10 cellular contexts compared by ENCODE assay signal in the genomic region with DNA sequence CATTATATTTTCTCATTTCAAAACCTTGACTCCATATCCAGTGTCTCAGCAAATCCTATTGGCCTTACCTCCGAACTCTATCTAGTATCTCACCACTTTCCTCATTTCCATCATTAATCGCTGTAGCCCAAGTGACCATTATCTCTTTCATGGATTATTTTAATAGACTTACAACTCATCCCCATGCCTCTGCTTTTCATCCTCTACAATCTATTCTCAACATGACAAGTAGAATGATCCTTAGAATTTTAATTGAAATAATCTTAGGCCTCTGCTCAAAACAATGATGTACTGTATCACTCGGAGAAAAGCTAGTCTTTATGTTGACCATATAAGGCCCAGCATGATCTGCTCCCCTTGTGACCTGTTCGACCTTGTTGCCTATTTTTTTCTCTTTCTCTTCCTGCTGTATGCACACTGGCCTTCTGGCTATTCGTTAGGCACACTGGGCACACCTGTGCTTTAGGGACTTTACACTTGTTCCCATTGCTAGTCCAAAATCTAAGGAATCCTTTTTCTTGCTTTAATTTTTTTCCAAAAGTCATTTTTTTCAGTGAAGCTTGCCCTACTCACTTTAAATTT. TPM values are rescaled to one million over a fixed set of nuclear protein-coding genes. Genes with fewer than 3 reads are reported as not detected.
DNase-seq lines count a peak whose midpoint lies in the region; ATAC-seq and TF ChIP-seq lines count a peak whose summit lies in the region.
"Had no signal": no experiment of that assay in that cellular context is flagged by ENCODE, and none has a peak within 500 bp of the region (broad histone marks: within the 10 kb centered on the region; RNA-seq: fewer than 3 reads in every experiment).

No MANE protein-coding gene starts in this region.

- no peak for TF ChIP-seq CTCF in breast epithelium (IDR thresholded peaks at IDR 0.05)
- TF ChIP-seq CTCF in tibial artery (IDR thresholded peaks at IDR 0.05) = no peak

- peaks cover 4 to 16% (median 9%) of the 10 kb centered on the region in 3 donors for H3K36me3 Mint-ChIP-seq in CD8-positive, alpha-beta memory T cell
- peaks cover 0 to 30% (median 14%) of the 10 kb centered on the region in 3 donors for H3K36me3 Mint-ChIP-seq in naive thymus-derived CD8-positive, alpha-beta T cell

- CTCF ChIA-PET in CD8-positive, alpha-beta memory T cell (lab: Charles Lee) = no interaction called here

- H3K4me1 ChIP-seq in CD8-positive, alpha-beta memory T cell (ENCODE audit: insufficient read depth, low read length) = peaks cover 25% of the 10 kb centered on the region
- H3K4me1 ChIP-seq in breast epithelium (no peaks in the 10 kb centered on the region), tibial artery (peaks cover 0 to 5% (median 0%) of the 10 kb centered on the region in 4 donors)

- TF ChIP-seq POLR2A in breast epithelium (IDR thresholded peaks at IDR 0.05) = no peak

- intact Hi-C loops in breast epithelium (cut with DNase I; ENCODE audit: low total_unique reads) (no loop called here), tibial artery (cut with DNase I; ENCODE audit: low total_unique reads) (no loop called here)

- H3K27ac ChIP-seq in CD8-positive, alpha-beta memory T cell (ENCODE audit: low read depth, low read length) = no peak overlapping the region
- peak overlapping the region; percentile 1 to 67 for H3K27ac ChIP-seq in breast epithelium
- H3K27ac ChIP-seq in tibial artery = no peak overlapping the region

- no peaks in the 10 kb centered on the region for H3K27me3 Mint-ChIP-seq in CD8-positive, alpha-beta memory T cell
- H3K27me3 Mint-ChIP-seq in naive thymus-derived CD8-positive, alpha-beta T cell = no peaks in the 10 kb centered on the region

- no peaks in the 10 kb centered on the region for H3K9me3 Mint-ChIP-seq in CD8-positive, alpha-beta memory T cell
- H3K9me3 Mint-ChIP-seq in naive thymus-derived CD8-positive, alpha-beta T cell = no peaks in the 10 kb centered on the region

- peak overlapping the region in 5 of 7 donors; percentile 5 to 80 (median 9) for H3K4me3 Mint-ChIP-seq in CD8-positive, alpha-beta memory T cell
- peak overlapping the region in 7 of 10 donors; percentile 10 to 58 (median 23) for H3K4me3 Mint-ChIP-seq in naive thymus-derived CD8-positive, alpha-beta T cell

- H3K27me3 ChIP-seq in CD8-positive, alpha-beta memory T cell (ENCODE audit: insufficient read depth, low read length, poor library complexity, severe bottlenecking) = no peaks in the 10 kb centered on the region
- H3K27me3 ChIP-seq in breast epithelium (no peaks in the 10 kb centered on the region), tibial artery (no peaks in the 10 kb centered on the region)

- peak overlapping the region in 6 of 8 donors; percentile 2 to 42 (median 20) for H3K27ac Mint-ChIP-seq in CD8-positive, alpha-beta memory T cell
- H3K27ac Mint-ChIP-seq in naive thymus-derived CD8-positive, alpha-beta T cell = peak overlapping the region in 8 of 10 donors; percentile 33 to 89 (median 54)

- DNase-seq in CD8-positive, alpha-beta memory T cell = no peak
- DNase-seq in breast epithelium (ENCODE audit: low spot score in 2 of 2) (no peak), cortex of kidney (lab: John Stamatoyannopoulos, UW) (no peak), NCI-H1930 (lab: John Stamatoyannopoulos, UW) (no peak), tibial artery (no peak)
- DNase-seq in naive thymus-derived CD8-positive, alpha-beta T cell = no peak
- DNase-seq: EL, NCI-H524 treated with DMSO at 0.1 percent for 48 hours had no signal

- H3K4me1 Mint-ChIP-seq in CD8-positive, alpha-beta memory T cell = peaks cover 35 to 84% (median 74%) of the 10 kb centered on the region in 3 donors
- peaks cover 20 to 71% (median 60%) of the 10 kb centered on the region in 4 donors for H3K4me1 Mint-ChIP-seq in naive thymus-derived CD8-positive, alpha-beta T cell

- POLR2A ChIA-PET in CD8-positive, alpha-beta memory T cell (lab: Charles Lee) = no interaction called here
- POLR2A ChIA-PET in naive thymus-derived CD8-positive, alpha-beta T cell (lab: Charles Lee) = interaction anchor here (0.6 to 0.7 kb wide), 2 partner anchors 9 to 10 kb away, joined by 3 read pairs; no protein-coding TSS in a partner anchor

- H3K36me3 ChIP-seq in CD8-positive, alpha-beta memory T cell (ENCODE audit: insufficient read depth, low read length) = no peaks in the 10 kb centered on the region
- H3K36me3 ChIP-seq in breast epithelium = no peaks in the 10 kb centered on the region
- peaks cover 0 to 5% (median 0%) of the 10 kb centered on the region in 3 donors for H3K36me3 ChIP-seq in tibial artery

- H3K9me3 ChIP-seq in CD8-positive, alpha-beta memory T cell (ENCODE audit: low read length) = no peaks in the 10 kb centered on the region
- H3K9me3 ChIP-seq in breast epithelium (no peaks in the 10 kb centered on the region), tibial artery (no peaks in the 10 kb centered on the region)

- ATAC-seq in GM21526 (IDR thresholded peaks at IDR 0.05; ENCODE audit: low FRiP score, unreplicated experiment) (peak; percentile 40), HG03442 (IDR thresholded peaks at IDR 0.05; ENCODE audit: unreplicated experiment) (no peak)
- ATAC-seq in naive thymus-derived CD8-positive, alpha-beta T cell = no peak

- H3K4me3 ChIP-seq in CD8-positive, alpha-beta memory T cell (ENCODE audit: low read length) = no peak overlapping the region
- H3K4me3 ChIP-seq in breast epithelium (no peak overlapping the region), tibial artery (no peak overlapping the region)

RNA-seq across cellular contexts. Expression of a gene that starts 21.4 kb away (rescaled TPM):
- 10 to 100 TPM; 13.2 to 13.6 TPM for total RNA-seq in CD8-positive, alpha-beta memory T cell
- polyA plus RNA-seq in CD8-positive, alpha-beta memory T cell = 13.7 TPM
- total RNA-seq in breast epithelium = 10 to 100 TPM in 2 of 3 donors, 1 to 10 TPM in 1; 9.2 to 14.4 (median 12.9) TPM
- total RNA-seq in naive thymus-derived CD8-positive, alpha-beta T cell = 1 to 10 TPM; 9.5 TPM
- 10 to 100 TPM; 12.7 to 26.5 (median 14.1) TPM for polyA plus RNA-seq in naive thymus-derived CD8-positive, alpha-beta T cell

RNA-seq across cellular contexts. Expression of a gene that starts 52.8 kb away (rescaled TPM):
- 1 to 10 TPM; 4.5 to 4.9 TPM for total RNA-seq in CD8-positive, alpha-beta memory T cell
- 17.3 TPM for polyA plus RNA-seq in CD8-positive, alpha-beta memory T cell
- total RNA-seq in breast epithelium = 1 to 10 TPM; 5.0 to 6.6 (median 5.1) TPM
- 10 to 100 TPM; 11.4 to 12.8 TPM for total RNA-seq in naive thymus-derived CD8-positive, alpha-beta T cell
- 10 to 100 TPM; 10.1 to 10.8 (median 10.8) TPM for polyA plus RNA-seq in naive thymus-derived CD8-positive, alpha-beta T cell

Comparison
In these comparisons a context has a peak if more than half of its experiments do, and no peak if none do; other contexts are left out.
1. H3K27ac ChIP-seq: peak in breast epithelium (2 of 2); none in CD8-positive, alpha-beta memory T cell (single experiment) and tibial artery (0 of 2).